ENCODE assay signal across 21 cellular contexts in genomic region chr19:1227655-1228054, GRCh38. TPM values are rescaled to one million over a fixed set of nuclear protein-coding genes. Genes with fewer than 3 reads are reported as not detected.
"Had no signal": no experiment of that assay in that cellular context is flagged by ENCODE, and none has a peak within 500 bp of the region (broad histone marks: within the 10 kb centered on the region; RNA-seq: fewer than 3 reads in every experiment).

No MANE protein-coding gene starts in this region.

- H3K4me1 Mint-ChIP-seq: activated CD4-positive, alpha-beta T cell treated with anti-CD3 and anti-CD28 coated beads, Interleukin-2, amount 10 ng/mL, durations not matched to agents 7 days and 5 days; activated CD8-positive, alpha-beta memory T cell treated with anti-CD3 and anti-CD28 coated beads, Interleukin-2, amount 10 ng/mL, durations not matched to agents 7 days and 5 days; activated naive CD8-positive, alpha-beta T cell treated with anti-CD3 and anti-CD28 coated beads, Interleukin-2, amount 50 U/mL, for 24 hours; naive thymus-derived CD4-positive, alpha-beta T cell had no signal

- H3K9me3 ChIP-seq: lower lobe of right lung, spleen, upper lobe of right lung had no signal

- H3K27ac ChIP-seq: epithelial cell of prostate, lower lobe of right lung, spleen, upper lobe of right lung had no signal

- H3K9me3 Mint-ChIP-seq: activated CD4-positive, alpha-beta T cell treated with anti-CD3 and anti-CD28 coated beads, Interleukin-2, amount 10 ng/mL, durations not matched to agents 7 days and 5 days; activated CD8-positive, alpha-beta T cell treated with anti-CD3 and anti-CD28 coated beads for 36 hours; activated naive CD8-positive, alpha-beta T cell treated with anti-CD3 and anti-CD28 coated beads, Interleukin-2, amount 50 U/mL, for 24 hours; naive thymus-derived CD4-positive, alpha-beta T cell; neural crest cell had no signal

- H3K36me3 Mint-ChIP-seq: naive thymus-derived CD4-positive, alpha-beta T cell had no signal

- H3K4me3 ChIP-seq: lower lobe of right lung, spleen, upper lobe of right lung had no signal

- H3K27ac Mint-ChIP-seq: activated CD4-positive, alpha-beta T cell treated with anti-CD3 and anti-CD28 coated beads, Interleukin-2, amount 10 ng/mL, durations not matched to agents 7 days and 5 days; activated CD8-positive, alpha-beta memory T cell treated with anti-CD3 and anti-CD28 coated beads, Interleukin-2, amount 10 ng/mL, durations not matched to agents 7 days and 5 days; activated CD8-positive, alpha-beta T cell treated with anti-CD3 and anti-CD28 coated beads for 36 hours; activated naive CD8-positive, alpha-beta T cell treated with anti-CD3 and anti-CD28 coated beads, Interleukin-2, amount 50 U/mL, for 24 hours; naive thymus-derived CD4-positive, alpha-beta T cell; progenitor cell of endocrine pancreas had no signal

- ATAC-seq: activated CD8-positive, alpha-beta memory T cell treated with anti-CD3 and anti-CD28 coated beads, Interleukin-2, amount 10 ng/mL, durations not matched to agents 7 days and 5 days; activated CD8-positive, alpha-beta T cell treated with anti-CD3 and anti-CD28 coated beads for 36 hours; activated naive CD8-positive, alpha-beta T cell treated with anti-CD3 and anti-CD28 coated beads, Interleukin-2, amount 50 U/mL, for 24 hours; left lobe of liver; lower lobe of right lung; naive thymus-derived CD4-positive, alpha-beta T cell; upper lobe of right lung had no signal

- H3K4me3 Mint-ChIP-seq: activated CD4-positive, alpha-beta T cell treated with anti-CD3 and anti-CD28 coated beads, Interleukin-2, amount 10 ng/mL, durations not matched to agents 7 days and 5 days; activated CD8-positive, alpha-beta memory T cell treated with anti-CD3 and anti-CD28 coated beads, Interleukin-2, amount 10 ng/mL, durations not matched to agents 7 days and 5 days; activated CD8-positive, alpha-beta T cell treated with anti-CD3 and anti-CD28 coated beads for 36 hours; activated naive CD8-positive, alpha-beta T cell treated with anti-CD3 and anti-CD28 coated beads, Interleukin-2, amount 50 U/mL, for 24 hours; naive thymus-derived CD4-positive, alpha-beta T cell; neural crest cell had no signal

- H3K27me3 Mint-ChIP-seq: activated CD4-positive, alpha-beta T cell treated with anti-CD3 and anti-CD28 coated beads, Interleukin-2, amount 10 ng/mL, durations not matched to agents 7 days and 5 days; activated CD8-positive, alpha-beta memory T cell treated with anti-CD3 and anti-CD28 coated beads, Interleukin-2, amount 10 ng/mL, durations not matched to agents 7 days and 5 days; activated CD8-positive, alpha-beta T cell treated with anti-CD3 and anti-CD28 coated beads for 36 hours; activated naive CD8-positive, alpha-beta T cell treated with anti-CD3 and anti-CD28 coated beads, Interleukin-2, amount 50 U/mL, for 24 hours; naive thymus-derived CD4-positive, alpha-beta T cell; progenitor cell of endocrine pancreas had no signal

- DNase-seq: activated CD4-positive, alpha-beta T cell treated with anti-CD3 and anti-CD28 coated beads, Interleukin-2, amount 10 ng/mL, durations not matched to agents 7 days and 5 days; activated CD8-positive, alpha-beta memory T cell treated with anti-CD3 and anti-CD28 coated beads, Interleukin-2, amount 10 ng/mL, durations not matched to agents 7 days and 5 days; activated CD8-positive, alpha-beta T cell treated with anti-CD3 and anti-CD28 coated beads for 36 hours; activated effector memory CD4-positive, alpha-beta T cell treated with anti-CD3 and anti-CD28 coated beads, Interleukin-2, amount 50 U/mL, for 16 hours; activated naive CD4-positive, alpha-beta T cell treated with anti-CD3 and anti-CD28 coated beads, Interleukin-2, amount 50 U/mL, for 16 hours; activated naive CD8-positive, alpha-beta T cell treated with anti-CD3 and anti-CD28 coated beads, Interleukin-2, amount 50 U/mL, for 24 hours; activated T-cell treated with anti-CD3 and anti-CD28 coated beads for 4 hours; foreskin fibroblast; kidney; lower lobe of right lung; mesendoderm; retina; spleen; stimulated activated CD4-positive, alpha-beta T cell treated with anti-CD3 and anti-CD28 coated beads, Interleukin-4, amount 100 ng/mL, for 1 hour; stimulated activated naive CD4-positive, alpha-beta T cell; upper lobe of right lung had no signal

- H3K27me3 ChIP-seq: spleen, upper lobe of right lung had no signal

RNA-seq across cellular contexts. Expression of gene CBARP, which starts 10.2 kb away (rescaled TPM):
- total RNA-seq: activated CD4-positive, alpha-beta T cell treated with anti-CD3 and anti-CD28 coated beads, Interleukin-2, amount 10 ng/mL, durations not matched to agents 7 days and 5 days had no signal
- polyA plus RNA-seq: naive thymus-derived CD4-positive, alpha-beta T cell had no signal
